ENCODE assay signal across 8 cellular contexts in genomic region chr11:59755701-59756495, GRCh38. TPM values are rescaled to one million over a fixed set of nuclear protein-coding genes. Genes with fewer than 3 reads are reported as not detected.
DNase-seq lines count a peak whose midpoint lies in the region; ATAC-seq and TF ChIP-seq lines count a peak whose summit lies in the region.

No MANE protein-coding gene starts in this region.

- intact Hi-C loops in OCI-LY7 (cut with micrococcal nuclease; ENCODE audit: unreplicated experiment): loop anchor here (2.0 kb wide), 2 partner anchors 55 to 163 kb away; partner anchors contain the start of gene MRPL16
- intact Hi-C loops in naive thymus-derived CD4-positive, alpha-beta T cell (cut with micrococcal nuclease): loop anchor here (1.0 to 10.0 kb wide), 12 partner anchors 11 to 611 kb away; partner anchors contain the start of genes MRPL16 (in 2 of the 2), DTX4 (in 1 of the 2), FAM111A (in 1 of the 2) and PATL1 (in 1 of the 2)

- H3K36me3 Mint-ChIP-seq in naive thymus-derived CD4-positive, alpha-beta T cell: peaks cover 0 to 14% (median 0%) of the 10 kb centered on the region in 5 donors

- H3K4me3 Mint-ChIP-seq in naive thymus-derived CD4-positive, alpha-beta T cell: peak overlapping the region; percentile 79 to 96 (median 86)

- H3K4me2 ChIP-seq in DOHH2 (ENCODE audit: low read length) (peak overlapping the region; percentile 97), OCI-LY7 (ENCODE audit: low read length) (peak overlapping the region; percentile 96)

- H2AFZ ChIP-seq in OCI-LY7 (ENCODE audit: low read length): peak overlapping the region; percentile 88

- H3K4me1 ChIP-seq in DOHH2 (ENCODE audit: control insufficient read depth, low read length) (peaks cover 16% of the 10 kb centered on the region), OCI-LY7 (ENCODE audit: insufficient read depth, low read length, poor library complexity, severe bottlenecking) (peaks cover 16% of the 10 kb centered on the region)
- H3K4me1 ChIP-seq in naive thymus-derived CD4-positive, alpha-beta T cell (ENCODE audit: control insufficient read depth in 2 of 2, insufficient read depth in 2 of 2, low read length in 2 of 2): peaks cover 8 to 12% of the 10 kb centered on the region in 2 donors

- no peak for TF ChIP-seq CTCF in DOHH2 (IDR thresholded peaks at IDR 0.05; ENCODE audit: low read depth, low read length, poor library complexity, severe bottlenecking)
- no peak for TF ChIP-seq CTCF in OCI-LY7 (conservative IDR thresholded peaks at IDR 0.05; ENCODE audit: low read length)

- CTCF ChIA-PET in OCI-LY7 (lab: Charles Lee; ENCODE audit: unreplicated experiment): interaction anchor here (0.8 to 0.9 kb wide), 3 partner anchors 9 to 63 kb away, joined by 3 read pairs; no protein-coding TSS in a partner anchor
- CTCF ChIA-PET in naive thymus-derived CD4-positive, alpha-beta T cell (lab: Charles Lee): interaction anchor here (0.6 to 5.5 kb wide), 10 partner anchors 10 to 87 kb away, joined by 3 to 79 read pairs (median 10); partner anchors contain the start of genes MRPL16 and PATL1

- peak; percentile 7 for ATAC-seq in HG03039 (IDR thresholded peaks at IDR 0.05; ENCODE audit: unreplicated experiment)
- peak; percentile 66 for ATAC-seq in naive thymus-derived CD4-positive, alpha-beta T cell

- H3K9me3 Mint-ChIP-seq in naive thymus-derived CD4-positive, alpha-beta T cell: no peaks in the 10 kb centered on the region

- peak overlapping the region; percentile 82 for H3K4me3 ChIP-seq in DOHH2 (ENCODE audit: low read length)
- peak overlapping the region; percentile 86 for H3K4me3 ChIP-seq in OCI-LY7 (ENCODE audit: low read depth, low read length, poor library complexity, severe bottlenecking)
- peak overlapping the region; percentile 91 for H3K4me3 ChIP-seq in naive thymus-derived CD4-positive, alpha-beta T cell (ENCODE audit: low read length)

- no peaks in the 10 kb centered on the region for H4K20me1 ChIP-seq in DOHH2 (ENCODE audit: control insufficient read depth, insufficient read depth, low read depth, low read length)
- no peaks in the 10 kb centered on the region for H4K20me1 ChIP-seq in OCI-LY7 (ENCODE audit: insufficient read depth, low read length)

- no peaks in the 10 kb centered on the region for H3K36me3 ChIP-seq in DOHH2 (ENCODE audit: control insufficient read depth, low read length)
- H3K36me3 ChIP-seq in OCI-LY7 (ENCODE audit: insufficient read depth, low read length): no peaks in the 10 kb centered on the region
- H3K36me3 ChIP-seq in naive thymus-derived CD4-positive, alpha-beta T cell (ENCODE audit: control insufficient read depth in 2 of 3, insufficient read depth in 3 of 3, low read length in 3 of 3): no peaks in the 10 kb centered on the region

- H3K27ac ChIP-seq in DOHH2 (ENCODE audit: low read depth, low read length): no peak overlapping the region
- H3K27ac ChIP-seq in OCI-LY7 (ENCODE audit: low read depth, low read length, poor library complexity, severe bottlenecking): no peak overlapping the region
- H3K27ac ChIP-seq in naive thymus-derived CD4-positive, alpha-beta T cell (ENCODE audit: low read depth, low read length): peak overlapping the region; percentile 61
- H3K27ac ChIP-seq in temporal lobe (ENCODE audit: low read depth, low read length): peak overlapping the region; percentile 84

- POLR2A ChIA-PET in OCI-LY7 (lab: Charles Lee): interaction anchor here (0.6 to 1.7 kb wide), 6 partner anchors 10 to 67 kb away, joined by 3 to 5 read pairs (median 4); no protein-coding TSS in a partner anchor
- POLR2A ChIA-PET in naive thymus-derived CD4-positive, alpha-beta T cell (lab: Charles Lee): interaction anchor here (0.8 to 4.0 kb wide), 6 partner anchors 11 to 87 kb away, joined by 3 to 24 read pairs (median 3); partner anchors contain the start of gene MRPL16

- H3K9me2 ChIP-seq in DOHH2 (replicated peaks; ENCODE audit: control insufficient read depth, low read length) (no peaks in the 10 kb centered on the region), OCI-LY7 (ENCODE audit: insufficient read depth, low read length) (no peaks in the 10 kb centered on the region)

- H3K4me1 Mint-ChIP-seq in naive thymus-derived CD4-positive, alpha-beta T cell: peaks cover 11 to 42% (median 23%) of the 10 kb centered on the region in 7 donors

- no TSS peak for BruUV-seq in OCI-LY7 (replicated peaks; lab: Mats Ljungman, UMichigan)

- H3K79me2 ChIP-seq in DOHH2 (ENCODE audit: control insufficient read depth, low read length) (no peaks in the 10 kb centered on the region), OCI-LY7 (ENCODE audit: insufficient read depth, low read depth, low read length) (no peaks in the 10 kb centered on the region)

- peaks cover 0 to 15% (median under 1%) of the 10 kb centered on the region in 5 donors for H3K27me3 Mint-ChIP-seq in naive thymus-derived CD4-positive, alpha-beta T cell

- H3K27me3 ChIP-seq in DOHH2 (ENCODE audit: control insufficient read depth, low read length): peaks cover 36% of the 10 kb centered on the region
- no peaks in the 10 kb centered on the region for H3K27me3 ChIP-seq in naive thymus-derived CD4-positive, alpha-beta T cell (ENCODE audit: control insufficient read depth in 2 of 2, insufficient read depth in 2 of 2, low read length in 2 of 2)

- DNase-seq in OCI-LY7 (ENCODE audit: low spot score): no peak
- peak in 3 of 4 experiments; percentile 7 to 45 (median 10) for DNase-seq in activated naive CD4-positive, alpha-beta T cell (lab: John Stamatoyannopoulos, UW)
- peak; percentile 27 for DNase-seq in fibroblast of the conjunctiva (ENCODE audit: low read depth)
- DNase-seq in naive thymus-derived CD4-positive, alpha-beta T cell: peak in 4 of 9 donors; percentile 32 to 51 (median 41)
- DNase-seq in NCI-H2107 treated with DMSO at 0.1 percent for 48 hours (lab: John Stamatoyannopoulos, UW; ENCODE audit: unreplicated experiment): no peak

- H3F3A ChIP-seq in DOHH2 (ENCODE audit: control insufficient read depth, insufficient read depth): no peaks in the 10 kb centered on the region

- H3K9me3 ChIP-seq in DOHH2 (ENCODE audit: control insufficient read depth, insufficient read depth, low read length) (no peaks in the 10 kb centered on the region), OCI-LY7 (ENCODE audit: low read length) (no peaks in the 10 kb centered on the region)
- no peaks in the 10 kb centered on the region for H3K9me3 ChIP-seq in naive thymus-derived CD4-positive, alpha-beta T cell (ENCODE audit: control insufficient read depth in 2 of 3, low read length in 3 of 3)

- H3K27ac Mint-ChIP-seq in naive thymus-derived CD4-positive, alpha-beta T cell: peak overlapping the region in 8 of 9 donors; percentile 34 to 90 (median 66)

RNA-seq across cellular contexts. Expression of gene STX3, which starts 0.7 kb away (rescaled TPM):
- 20.2 and 27.2 TPM in 2 replicates for total RNA-seq in OCI-LY7 (2014; rRNA removed; shearing (Covaris generic))
- total RNA-seq in OCI-LY7 (2022) (6.4 and 8.4 TPM in 2 replicates), temporal lobe (21.6 TPM)
- 10 to 100 TPM in 4 of 5 experiments, 1 to 10 TPM in 1; 9.0 to 67.4 (median 15.1) TPM for total RNA-seq in naive thymus-derived CD4-positive, alpha-beta T cell
- polyA plus RNA-seq in naive thymus-derived CD4-positive, alpha-beta T cell: 1 to 10 TPM; 3.5 to 4.2 TPM

RNA-seq across cellular contexts. Expression of gene OR10V1, which starts 42.3 kb away (rescaled TPM):
- not detected in 2 replicates for total RNA-seq in OCI-LY7 (2014; rRNA removed; shearing (Covaris generic))
- total RNA-seq in OCI-LY7 (2022) (not detected in 2 replicates), temporal lobe (not detected)
- not detected for total RNA-seq in naive thymus-derived CD4-positive, alpha-beta T cell
- not detected for polyA plus RNA-seq in naive thymus-derived CD4-positive, alpha-beta T cell

RNA-seq across cellular contexts. Expression of gene MRPL16, which starts 54.7 kb away (rescaled TPM):
- 133 and 159 TPM in 2 replicates for total RNA-seq in OCI-LY7 (2014; rRNA removed; shearing (Covaris generic))
- 87.5 and 92.2 TPM in 2 replicates for total RNA-seq in OCI-LY7 (2022)
- total RNA-seq in naive thymus-derived CD4-positive, alpha-beta T cell: 10 to 100 TPM; 25.1 to 65.6 (median 35.2) TPM
- 100 to 1,000 TPM in 1 of 2 donors, 10 to 100 TPM in 1; 79.5 to 108 TPM for polyA plus RNA-seq in naive thymus-derived CD4-positive, alpha-beta T cell
- total RNA-seq in temporal lobe: 20.7 TPM

Comparison
In these comparisons a context has a peak if more than half of its experiments do, and no peak if none do; other contexts are left out.
1. H3K27ac ChIP-seq: peak in naive thymus-derived CD4-positive, alpha-beta T cell (single experiment) and temporal lobe (single experiment); none in DOHH2 (single experiment) and OCI-LY7 (single experiment).
2. DNase-seq: peak in activated naive CD4-positive, alpha-beta T cell (3 of 4) and fibroblast of the conjunctiva (single experiment); none in OCI-LY7 (single experiment) and NCI-H2107 treated with DMSO at 0.1 percent for 48 hours (single experiment).
3. Peak in every context shown above with its lines, with median percentiles within 50 percentile points of each other: H3K4me3 ChIP-seq.